Comparison of ENCODE assay signal across 13 cellular contexts in genomic region chr5:56698463-56699381, GRCh38.
DNase-seq lines count a peak whose midpoint lies in the region; ATAC-seq, FAIRE-seq and TF ChIP-seq lines count a peak whose summit lies in the region.
"Had no signal": no experiment of that assay in that cellular context is flagged by ENCODE, and none has a peak within 500 bp of the region (broad histone marks: within the 10 kb centered on the region; RNA-seq: fewer than 3 reads in every experiment).

No MANE protein-coding gene starts in this region.

- no peak overlapping the region for H3K27ac ChIP-seq in CD4-positive, alpha-beta T cell (ENCODE audit: low read depth, low read length)
- H3K27ac ChIP-seq in IMR-90 (ENCODE audit: insufficient read depth, low read length) (no peak overlapping the region), GM12878 (ENCODE audit: control insufficient read depth, insufficient read depth) (no peak overlapping the region), substantia nigra (ENCODE audit: low read depth, low read length, poor library complexity, severe bottlenecking) (no peak overlapping the region)
- H3K27ac ChIP-seq: HL-60 had no signal

- H3K79me1 ChIP-seq in IMR-90 (ENCODE audit: low read depth in 1 of 2, low read length in 2 of 2) = no peaks in the 10 kb centered on the region

- SMC1A ChIA-PET in GM12878 (lab: Charles Lee; ENCODE audit: uncharacterized antibody, unreplicated experiment) = interaction anchor here (0.8 to 3.1 kb wide), 6 partner anchors 8 to 369 kb away, joined by 3 to 13 read pairs (median 4); no protein-coding TSS in a partner anchor

- TF ChIP-seq RAD21 in IMR-90 (IDR thresholded peaks at IDR 0.05; ENCODE audit: low read length) (no peak), GM12878 (IDR thresholded peaks at IDR 0.05; ENCODE audit: insufficient read depth, low read depth, low read length) (no peak)

- RAD21 ChIA-PET in GM12878 (lab: Charles Lee; ENCODE audit: unreplicated experiment) = interaction anchor here (0.8 to 1.1 kb wide), 2 partner anchors 14 to 139 kb away, joined by 3 to 7 read pairs; no protein-coding TSS in a partner anchor

- no peaks in the 10 kb centered on the region for H4K20me1 ChIP-seq in IMR-90 (ENCODE audit: insufficient read depth, low read length)
- H4K20me1 ChIP-seq in GM12878 (ENCODE audit: control insufficient read depth, insufficient read depth) = no peaks in the 10 kb centered on the region

- H3K4me3 Mint-ChIP-seq in CD4-positive, alpha-beta T cell = peak overlapping the region; percentile 36

- H3K9me3 Mint-ChIP-seq in CD4-positive, alpha-beta T cell = no peaks in the 10 kb centered on the region

- no peaks in the 10 kb centered on the region for H3K36me3 Mint-ChIP-seq in CD4-positive, alpha-beta T cell (ENCODE audit: low read depth)

- peak; percentile 84 for FAIRE-seq in GM12878 (lab: Jason Lieb, UNC)

- H2BK120ac ChIP-seq in IMR-90 (ENCODE audit: low read depth, low read length) = no peak overlapping the region

- BruUV-seq in IMR-90 (replicated peaks; lab: Mats Ljungman, UMichigan) = no TSS peak
- BruUV-seq in GM12878 (replicated peaks; lab: Mats Ljungman, UMichigan) = no TSS peak

- H3K79me2 ChIP-seq in GM12878 (ENCODE audit: control insufficient read depth, insufficient read depth, low read length) = no peaks in the 10 kb centered on the region

- H3K56ac ChIP-seq in IMR-90 (ENCODE audit: extremely low read depth, insufficient read depth, low read length) = no peak overlapping the region

- no peak overlapping the region for H2BK20ac ChIP-seq in IMR-90 (ENCODE audit: low read depth, low read length)

- H4K91ac ChIP-seq in IMR-90 (ENCODE audit: insufficient read depth, low read depth, low read length) = no peak overlapping the region

- no peak overlapping the region for H3K4me2 ChIP-seq in IMR-90 (ENCODE audit: low read depth, low read length)
- no peak overlapping the region for H3K4me2 ChIP-seq in GM12878 (ENCODE audit: control insufficient read depth, insufficient read depth)

- CTCF ChIA-PET in CD4-positive, alpha-beta T cell (lab: Charles Lee) = interaction anchor here (0.9 kb wide), 1 partner anchor 24 kb away, joined by 3 read pairs; no protein-coding TSS in a partner anchor
- CTCF ChIA-PET in IMR-90 (lab: Yijun Ruan, JAX) (interaction anchor here (0.6 kb wide), 1 partner anchor 9 kb away, joined by 3 read pairs; no protein-coding TSS in a partner anchor), GM12878 (lab: Yijun Ruan, JAX) (interaction anchor here (0.5 kb wide), 1 partner anchor 371 kb away, joined by 3 read pairs; no protein-coding TSS in a partner anchor)

- no CpG with 5 or more reads among the region's 5 CpGs for WGBS in IMR-90 (ENCODE audit: extremely low coverage in 2 of 2, insufficient read length in 1 of 2), 2 experiments
- 33% methylated on average over 5 of the region's 5 CpGs for WGBS in GM12878 (ENCODE audit: insufficient coverage, insufficient replicate concordance, low lambda C conversion rate, missing lambda C conversion rate)

- POLR2A ChIA-PET in CD4-positive, alpha-beta T cell (lab: Charles Lee) = interaction anchor here (1.0 to 4.8 kb wide), 8 partner anchors 11 to 428 kb away, joined by 3 to 41 read pairs (median 4); partner anchors contain the start of gene MAP3K1
- POLR2A ChIA-PET in IMR-90 (lab: Charles Lee; ENCODE audit: unreplicated experiment) (no interaction called here), GM12878 (lab: Charles Lee) (interaction anchor here (0.7 kb wide), 1 partner anchor 121 kb away, joined by 3 read pairs; no protein-coding TSS in a partner anchor)

- no peak overlapping the region for H3K14ac ChIP-seq in IMR-90 (replicated peaks; ENCODE audit: low read depth, low read length)

- peaks cover 94% of the 10 kb centered on the region for H3K4me1 Mint-ChIP-seq in CD4-positive, alpha-beta T cell (ENCODE audit: low read depth)

- H3K4me3 ChIP-seq in IMR-90 (ENCODE audit: insufficient read depth, low read depth, low read length) (no peak overlapping the region), GM12878 (no peak overlapping the region)

- H3K27me3 Mint-ChIP-seq in CD4-positive, alpha-beta T cell = no peaks in the 10 kb centered on the region

- intact Hi-C loops in CD4-positive, alpha-beta T cell (cut with DNase I, micrococcal nuclease) = loop anchor here in 1 of 2 experiments (10.0 kb wide), 2 partner anchors 64 to 224 kb away; no protein-coding TSS in a partner anchor
- intact Hi-C loops in IMR-90 (cut with micrococcal nuclease) (no loop called here), GM12878 (cut with micrococcal nuclease; ENCODE audit: unreplicated experiment) (no loop called here)

- no peak overlapping the region for H3K23ac ChIP-seq in IMR-90 (ENCODE audit: low read depth, low read length)

- TF ChIP-seq EP300 in GM12878 (IDR thresholded peaks at IDR 0.05; ENCODE audit: borderline replicate concordance in 1 of 2, control insufficient read depth in 1 of 2, low read depth in 2 of 2, low read length in 2 of 2) = no peak

- H2AFZ ChIP-seq in IMR-90 (replicated peaks; ENCODE audit: low read length, poor library complexity) = no peak overlapping the region
- no peak overlapping the region for H2AFZ ChIP-seq in GM12878 (ENCODE audit: control insufficient read depth, low read depth, low read length)

- peak; percentile 39 for ATAC-seq in CD4-positive, alpha-beta T cell (ENCODE audit: poor library complexity)
- ATAC-seq in IMR-90 (ENCODE audit: low read depth) (peak; percentile 17; the same call in 1 of the 2 replicates), GM12878 (peak; percentile 48)
- ATAC-seq: Panc1 had no signal

- H2AK5ac ChIP-seq in IMR-90 (ENCODE audit: low read depth, low read length) = no peak overlapping the region

- no peaks in the 10 kb centered on the region for H3K36me3 ChIP-seq in IMR-90 (ENCODE audit: control insufficient read depth, insufficient read depth, low read length)
- H3K36me3 ChIP-seq in GM12878 (ENCODE audit: control insufficient read depth in 2 of 2, insufficient read depth in 2 of 2, low read length in 1 of 2) = no peaks in the 10 kb centered on the region

- no peak for DNase-seq in CD4-positive, alpha-beta T cell
- no peak for DNase-seq in IMR-90
- DNase-seq in GM12878 (ENCODE audit: low read depth, low spot score) = no peak
- peak; percentile 35 for DNase-seq in middle frontal gyrus (ENCODE audit: extremely low spot score, low spot score)
- no peak for DNase-seq in H4 (ENCODE audit: low spot score)
- no peak for DNase-seq in NCI-H2196 treated with DMSO at 0.1 percent for 48 hours (lab: John Stamatoyannopoulos, UW; ENCODE audit: unreplicated experiment)
- no peak for DNase-seq in substantia nigra (lab: John Stamatoyannopoulos, UW)
- DNase-seq in NCI-H1930 (lab: John Stamatoyannopoulos, UW) = no peak
- DNase-seq: Calu3, cerebellar nuclear complex had no signal

- no peak for TF ChIP-seq POLR2A in IMR-90 (IDR thresholded peaks at IDR 0.05; ENCODE audit: low read depth, low read length)
- no peak for TF ChIP-seq POLR2A in GM12878 (IDR thresholded peaks at IDR 0.05; ENCODE audit: low read depth, low read length)

- no peak overlapping the region for H4K8ac ChIP-seq in IMR-90 (ENCODE audit: low read depth in 2 of 2, low read length in 2 of 2)

- H3K27me3 ChIP-seq in CD4-positive, alpha-beta T cell (ENCODE audit: control insufficient read depth, insufficient read depth, low read length) = no peaks in the 10 kb centered on the region
- H3K27me3 ChIP-seq in IMR-90 (ENCODE audit: control insufficient read depth, insufficient read depth, low read length) (peaks cover 13% of the 10 kb centered on the region), GM12878 (replicated peaks in 1 of 2; ENCODE audit: control insufficient read depth in 2 of 2, insufficient read depth in 2 of 2, low read length in 1 of 2) (peaks cover 0 to 13% of the 10 kb centered on the region in 2 experiments; a peak in 2 of 4 replicates)

- no peaks in the 10 kb centered on the region for H3K4me1 ChIP-seq in IMR-90 (ENCODE audit: control insufficient read depth, insufficient read depth, low read length)
- H3K4me1 ChIP-seq in GM12878 (ENCODE audit: control insufficient read depth, insufficient read depth, low read length) = no peaks in the 10 kb centered on the region

- H2BK15ac ChIP-seq in IMR-90 (ENCODE audit: low read depth, low read length) = no peak overlapping the region

- in situ Hi-C loops in IMR-90 (cut with MboI; ENCODE audit: low sequenced_read_pairs) = no loop called here
- in situ Hi-C loops in GM12878 (cut with MboI) = no loop called here

- dilution Hi-C loops in IMR-90 (cut with HindIII; ENCODE audit: low sequenced_read_pairs, unreplicated experiment) = no loop called here

- no peak overlapping the region; the same call in 1 of the 2 replicates for H3K4ac ChIP-seq in IMR-90 (ENCODE audit: low read depth, low read length)

- H3K18ac ChIP-seq in IMR-90 (ENCODE audit: low read depth, low read length) = no peak overlapping the region

- no peaks in the 10 kb centered on the region for H3K9me1 ChIP-seq in IMR-90 (ENCODE audit: insufficient read depth, low read length)

- peak overlapping the region; percentile 87 for H3K27ac Mint-ChIP-seq in CD4-positive, alpha-beta T cell
- H3K27ac Mint-ChIP-seq: activated T-helper 1 cell treated with anti-CD3 and anti-CD28 coated beads, Interleukin-12 subunit alpha, Interleukin-12 subunit beta, Interleukin-2, Interleukin-4 antibody, amounts not matched to agents 30 ng/mL and 10 ng/mL and 1 ng/mL, durations not matched to agents 14 hours and 24 hours and 36 hours had no signal

- TF ChIP-seq CTCF in CD4-positive, alpha-beta T cell (IDR thresholded peaks at IDR 0.05) = no peak
- TF ChIP-seq CTCF in IMR-90 (conservative IDR thresholded peaks at IDR 0.05; ENCODE audit: low read depth, low read length) (no peak), GM12878 (IDR thresholded peaks at IDR 0.05 in 2 of 3, conservative IDR thresholded peaks at IDR 0.05 in 1 of 3; ENCODE audit: control insufficient read depth in 2 of 3, extremely low read depth in 1 of 3, insufficient read depth in 1 of 3, low read depth in 3 of 3, low read length in 3 of 3) (no peak)

- no peak overlapping the region for H4K5ac ChIP-seq in IMR-90 (ENCODE audit: low read depth, low read length)

- H3K9ac ChIP-seq in IMR-90 (ENCODE audit: low read depth, low read length) (no peak overlapping the region), GM12878 (ENCODE audit: control insufficient read depth, insufficient read depth, low read length) (no peak overlapping the region)

- no peak overlapping the region for H2AK9ac ChIP-seq in IMR-90 (replicated peaks; ENCODE audit: low read depth, low read length, poor library complexity)

- no peaks in the 10 kb centered on the region for H3K9me3 ChIP-seq in CD4-positive, alpha-beta T cell (ENCODE audit: control insufficient read depth, low read length)
- H3K9me3 ChIP-seq in IMR-90 (ENCODE audit: control insufficient read depth, insufficient read depth, low read length) (no peaks in the 10 kb centered on the region), GM12878 (replicated peaks; ENCODE audit: control insufficient read depth, insufficient read depth, low read length) (no peaks in the 10 kb centered on the region)

- no peak overlapping the region for H2BK5ac ChIP-seq in IMR-90 (ENCODE audit: low read depth, low read length, poor library complexity, severe bottlenecking)

TF ChIP-seq in IMR-90, 13 proteins besides CTCF, POLR2A, EP300 and RAD21 (continues in another document):
- TF ChIP-seq MAFK (IDR thresholded peaks at IDR 0.05; ENCODE audit: low read depth, low read length) (no peak), FOS (IDR thresholded peaks at IDR 0.05; ENCODE audit: low read depth, low read length) (no peak)

TF ChIP-seq in GM12878, 131 proteins besides CTCF, POLR2A, EP300 and RAD21 (continues in another document):
- TF ChIP-seq GABPA (IDR thresholded peaks at IDR 0.05; ENCODE audit: low read depth) = no peak
